16 cellular contexts compared by ENCODE assay signal in the genomic region with DNA sequence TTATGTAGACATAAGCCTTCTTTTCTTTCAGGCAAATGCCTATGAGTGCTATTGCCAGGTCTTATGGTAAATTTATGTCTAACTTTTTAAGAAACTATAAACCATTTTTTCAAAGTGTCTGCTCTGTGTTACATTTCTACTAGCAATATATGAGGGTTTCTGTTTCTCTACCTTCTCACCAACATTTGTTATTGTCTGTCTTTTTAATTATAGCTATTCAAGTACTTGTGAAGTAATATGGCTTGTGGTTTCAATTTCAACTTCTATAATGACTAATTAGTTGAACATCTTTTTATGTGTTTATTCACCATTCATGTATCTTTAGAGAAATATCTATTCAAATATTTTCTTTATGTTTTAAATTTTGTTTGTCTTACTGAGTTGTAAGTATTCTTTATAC.
"Had no signal": no experiment of that assay in that cellular context is flagged by ENCODE, and none has a peak within 500 bp of the region (broad histone marks: within the 10 kb centered on the region; RNA-seq: fewer than 3 reads in every experiment).

No MANE protein-coding gene starts in this region.

- H3K27ac ChIP-seq: cardiac muscle cell, neural progenitor cell, right lobe of liver, spleen, upper lobe of right lung had no signal

- H3K4me3 Mint-ChIP-seq: activated CD8-positive, alpha-beta T cell treated with anti-CD3 and anti-CD28 coated beads for 36 hours; activated naive CD4-positive, alpha-beta T cell treated with anti-CD3 and anti-CD28 coated beads, Interleukin-2, amount 50 U/mL, for 24 hours; naive B cell; neural progenitor cell; stimulated activated naive CD8-positive, alpha-beta T cell treated with anti-CD3 and anti-CD28 coated beads, Interleukin-15, amount 100 ng/mL, for 72 hours; WTC11 had no signal

- H3K4me1 ChIP-seq: neural progenitor cell, right lobe of liver, spleen, upper lobe of right lung had no signal

- H3K36me3 Mint-ChIP-seq: activated naive CD4-positive, alpha-beta T cell treated with anti-CD3 and anti-CD28 coated beads, Interleukin-2, amount 50 U/mL, for 24 hours; naive B cell; neural progenitor cell; WTC11 had no signal

- DNase-seq: activated CD4-positive, alpha-beta T cell treated with anti-CD3 and anti-CD28 coated beads for 4 hours; activated CD8-positive, alpha-beta T cell treated with anti-CD3 and anti-CD28 coated beads for 36 hours; activated effector memory CD4-positive, alpha-beta T cell treated with anti-CD3 and anti-CD28 coated beads, Interleukin-2, amount 50 U/mL, for 16 hours; activated T-cell treated with anti-CD3 and anti-CD28 coated beads, Interleukin-2, amount 50 U/mL, for 48 hours; islet precursor cell; naive B cell; right lobe of liver; spleen; stimulated activated CD4-positive, alpha-beta T cell treated with anti-CD3 and anti-CD28 coated beads, Interleukin-1b, Interleukin-23, amount 100 ng/mL, for 48 hours; stimulated activated naive CD8-positive, alpha-beta T cell treated with anti-CD3 and anti-CD28 coated beads, Interleukin-15, amount 100 ng/mL, for 72 hours; upper lobe of right lung had no signal

- H3K27me3 ChIP-seq: cardiac muscle cell, neural progenitor cell, right lobe of liver, spleen, upper lobe of right lung had no signal

- H3K4me3 ChIP-seq: cardiac muscle cell, neural progenitor cell, right lobe of liver, spleen, upper lobe of right lung had no signal

- H3K9me3 ChIP-seq: right lobe of liver, upper lobe of right lung had no signal

- H2AFZ ChIP-seq: neural progenitor cell had no signal

- H3K27me3 Mint-ChIP-seq: activated CD8-positive, alpha-beta T cell treated with anti-CD3 and anti-CD28 coated beads for 36 hours; activated naive CD4-positive, alpha-beta T cell treated with anti-CD3 and anti-CD28 coated beads, Interleukin-2, amount 50 U/mL, for 24 hours; naive B cell; stimulated activated naive CD8-positive, alpha-beta T cell treated with anti-CD3 and anti-CD28 coated beads, Interleukin-15, amount 100 ng/mL, for 72 hours had no signal

- H3K4me1 Mint-ChIP-seq: activated naive CD4-positive, alpha-beta T cell treated with anti-CD3 and anti-CD28 coated beads, Interleukin-2, amount 50 U/mL, for 24 hours; naive B cell; neural progenitor cell; stimulated activated naive CD8-positive, alpha-beta T cell treated with anti-CD3 and anti-CD28 coated beads, Interleukin-15, amount 100 ng/mL, for 72 hours had no signal

- ATAC-seq: activated CD8-positive, alpha-beta T cell treated with anti-CD3 and anti-CD28 coated beads for 36 hours; esophagus mucosa; right lobe of liver; stimulated activated naive CD8-positive, alpha-beta T cell treated with anti-CD3 and anti-CD28 coated beads, Interleukin-15, amount 100 ng/mL, for 72 hours; upper lobe of right lung; WTC11 had no signal

- H3K27ac Mint-ChIP-seq: activated CD8-positive, alpha-beta T cell treated with anti-CD3 and anti-CD28 coated beads for 36 hours; activated naive CD4-positive, alpha-beta T cell treated with anti-CD3 and anti-CD28 coated beads, Interleukin-2, amount 50 U/mL, for 24 hours; naive B cell; neural progenitor cell; stimulated activated naive CD8-positive, alpha-beta T cell treated with anti-CD3 and anti-CD28 coated beads, Interleukin-15, amount 100 ng/mL, for 72 hours; WTC11 had no signal

- H3K9ac ChIP-seq: neural progenitor cell had no signal

- H3K9me3 Mint-ChIP-seq: neural progenitor cell had no signal

- H3K36me3 ChIP-seq: cardiac muscle cell, neural progenitor cell, right lobe of liver, spleen, upper lobe of right lung had no signal

- H3K4me2 ChIP-seq: neural progenitor cell had no signal
